23 cellular contexts compared by ENCODE assay signal in genomic region chr11:80239217-80239616, GRCh38.
DNase-seq lines count a peak whose midpoint lies in the region; ATAC-seq and TF ChIP-seq lines count a peak whose summit lies in the region.
"Had no signal": no experiment of that assay in that cellular context is flagged by ENCODE, and none has a peak within 500 bp of the region (broad histone marks: within the 10 kb centered on the region; RNA-seq: fewer than 3 reads in every experiment).

No MANE protein-coding gene starts in this region.

- no peak for TF ChIP-seq POLR2A in prostate gland (IDR thresholded peaks at IDR 0.05)

- TF ChIP-seq CTCF in LNCaP clone FGC (IDR thresholded peaks at IDR 0.05; ENCODE audit: control insufficient read depth, extremely low read depth, insufficient read depth) (no peak), prostate gland (IDR thresholded peaks at IDR 0.05) (no peak), omental fat pad (IDR thresholded peaks at IDR 0.05) (no peak)

- intact Hi-C loops in prostate gland (cut with DNase I) = no loop called here

- H3K4me3 ChIP-seq in LNCaP clone FGC (ENCODE audit: low read depth, low read length) (no peak overlapping the region), prostate gland (no peak overlapping the region)
- H3K4me3 ChIP-seq: GM23338, HAP-1 had no signal

- DNase-seq in LNCaP clone FGC (ENCODE audit: low read depth) (peak; percentile 85), amniotic epithelial cell (ENCODE audit: low read depth) (peak; percentile 68), iris pigment epithelial cell (ENCODE audit: low read depth) (peak; percentile 18), prostate gland (ENCODE audit: low spot score) (peak; percentile 53), HK-2 (ENCODE audit: unreplicated experiment) (no peak), omental fat pad (ENCODE audit: low spot score) (no peak)
- DNase-seq: Calu3; CD8-positive, alpha-beta memory T cell; DMS153; Kasumi-1; NCI-H1092; NCI-H1436; NCI-H187 treated with DMSO at 0.1 percent for 48 hours; NCI-H2107; NCI-H2227 treated with DMSO at 0.1 percent for 48 hours; NCI-H510A; NCI-H748 treated with DMSO at 0.1 percent for 48 hours had no signal

- no peaks in the 10 kb centered on the region for H3K36me3 ChIP-seq in prostate gland
- H3K36me3 ChIP-seq: HAP-1 had no signal

- H3K27me3 ChIP-seq in prostate gland (replicated peaks; ENCODE audit: insufficient read depth) = no peaks in the 10 kb centered on the region

- no peak overlapping the region for H3K27ac ChIP-seq in prostate gland
- H3K27ac ChIP-seq: C4-2B had no signal

- H3K4me1 ChIP-seq in prostate gland (replicated peaks) = no peaks in the 10 kb centered on the region
- H3K4me1 ChIP-seq: HAP-1 had no signal

- H3K9me3 ChIP-seq in prostate gland = no peaks in the 10 kb centered on the region
- H3K9me3 ChIP-seq: HAP-1 had no signal

- WGBS in prostate gland = 100% methylated on average over 1 of the region's 1 CpG

- ATAC-seq in HG03439 (IDR thresholded peaks at IDR 0.05; ENCODE audit: unreplicated experiment) (no peak), omental fat pad (ENCODE audit: low FRiP score) (no peak)
- ATAC-seq: GM23338, Panc1, SK-N-SH treated with all-trans-retinoic acid at 6 μM for 48 hours had no signal

Comparison
In these comparisons a context has a peak if more than half of its experiments do, and no peak if none do; other contexts are left out.
1. DNase-seq: peak in LNCaP clone FGC (single experiment), amniotic epithelial cell (single experiment), iris pigment epithelial cell (single experiment) and prostate gland (single experiment); none in HK-2 (single experiment) and omental fat pad (single experiment).